Comparison of ENCODE assay signal across 16 cellular contexts in genomic region chr1:224438989-224439388, GRCh38. TPM values are rescaled to one million over a fixed set of nuclear protein-coding genes. Genes with fewer than 3 reads are reported as not detected.
DNase-seq lines count a peak whose midpoint lies in the region; ATAC-seq and TF ChIP-seq lines count a peak whose summit lies in the region.
"Had no signal": no experiment of that assay in that cellular context is flagged by ENCODE, and none has a peak within 500 bp of the region (broad histone marks: within the 10 kb centered on the region; RNA-seq: fewer than 3 reads in every experiment).

No MANE protein-coding gene starts in this region.

- H3K27me3 Mint-ChIP-seq in endothelial cell (ENCODE audit: unreplicated experiment), result peaks cover 5% of the 10 kb centered on the region
- H3K27me3 Mint-ChIP-seq in activated naive CD4-positive, alpha-beta T cell treated with anti-CD3 and anti-CD28 coated beads, Interleukin-2, amount 10 ng/mL, durations not matched to agents 7 days and 5 days, result no peaks in the 10 kb centered on the region

- peaks cover 5% of the 10 kb centered on the region for H3K36me3 Mint-ChIP-seq in endothelial cell (ENCODE audit: low read depth, unreplicated experiment)
- peaks cover 23% of the 10 kb centered on the region for H3K36me3 Mint-ChIP-seq in stimulated activated effector memory CD8-positive, alpha-beta T cell treated with anti-CD3 and anti-CD28 coated beads, Interleukin-12 subunit alpha, Interleukin-12 subunit beta, amount 100 ng/mL, for 72 hours
- H3K36me3 Mint-ChIP-seq in activated naive CD4-positive, alpha-beta T cell treated with anti-CD3 and anti-CD28 coated beads, Interleukin-2, amount 10 ng/mL, durations not matched to agents 7 days and 5 days, result peaks cover 7% of the 10 kb centered on the region

- peak overlapping the region; percentile 59 for H3K4me3 Mint-ChIP-seq in endothelial cell (ENCODE audit: unreplicated experiment)
- H3K4me3 Mint-ChIP-seq in stimulated activated effector memory CD8-positive, alpha-beta T cell treated with anti-CD3 and anti-CD28 coated beads, Interleukin-12 subunit alpha, Interleukin-12 subunit beta, amount 100 ng/mL, for 72 hours, result no peak overlapping the region
- no peak overlapping the region for H3K4me3 Mint-ChIP-seq in activated naive CD4-positive, alpha-beta T cell treated with anti-CD3 and anti-CD28 coated beads, Interleukin-2, amount 10 ng/mL, durations not matched to agents 7 days and 5 days

- no peaks in the 10 kb centered on the region for H3K9me3 Mint-ChIP-seq in endothelial cell (ENCODE audit: unreplicated experiment)
- no peaks in the 10 kb centered on the region for H3K9me3 Mint-ChIP-seq in stimulated activated effector memory CD8-positive, alpha-beta T cell treated with anti-CD3 and anti-CD28 coated beads, Interleukin-12 subunit alpha, Interleukin-12 subunit beta, amount 100 ng/mL, for 72 hours
- no peaks in the 10 kb centered on the region for H3K9me3 Mint-ChIP-seq in activated naive CD4-positive, alpha-beta T cell treated with anti-CD3 and anti-CD28 coated beads, Interleukin-2, amount 10 ng/mL, durations not matched to agents 7 days and 5 days

- no peak overlapping the region for H3K27ac Mint-ChIP-seq in endothelial cell (ENCODE audit: unreplicated experiment)
- peak overlapping the region; percentile 68 for H3K27ac Mint-ChIP-seq in stimulated activated effector memory CD8-positive, alpha-beta T cell treated with anti-CD3 and anti-CD28 coated beads, Interleukin-12 subunit alpha, Interleukin-12 subunit beta, amount 100 ng/mL, for 72 hours
- H3K27ac Mint-ChIP-seq in activated naive CD4-positive, alpha-beta T cell treated with anti-CD3 and anti-CD28 coated beads, Interleukin-2, amount 10 ng/mL, durations not matched to agents 7 days and 5 days, result no peak overlapping the region

- intact Hi-C loops in lower lobe of right lung (cut with DNase I), result no loop called here

- CTCF ChIA-PET in activated naive CD4-positive, alpha-beta T cell treated with anti-CD3 and anti-CD28 coated beads, Interleukin-2, amount 10 ng/mL, durations not matched to agents 7 days and 5 days (lab: Charles Lee), result interaction anchor here (1.1 to 2.8 kb wide), 2 partner anchors 15 to 19 kb away, joined by 3 to 12 read pairs; no protein-coding TSS in a partner anchor

- H3K4me3 ChIP-seq in lower lobe of right lung (no peak overlapping the region), right atrium auricular region (no peak overlapping the region)
- H3K4me3 ChIP-seq: GM12878 had no signal

- no peak for TF ChIP-seq CTCF in endothelial cell (IDR thresholded peaks at IDR 0.05; ENCODE audit: unreplicated experiment)
- TF ChIP-seq CTCF in lower lobe of right lung (IDR thresholded peaks at IDR 0.05), result no peak
- TF ChIP-seq CTCF in right atrium auricular region (IDR thresholded peaks at IDR 0.05), result no peak

- H3K4me1 ChIP-seq in lower lobe of right lung, result peaks cover 13% of the 10 kb centered on the region
- peaks cover 0 to 12% of the 10 kb centered on the region in 2 donors for H3K4me1 ChIP-seq in right atrium auricular region

- peaks cover 10% of the 10 kb centered on the region for H3K4me1 Mint-ChIP-seq in endothelial cell (ENCODE audit: unreplicated experiment)
- H3K4me1 Mint-ChIP-seq in stimulated activated effector memory CD8-positive, alpha-beta T cell treated with anti-CD3 and anti-CD28 coated beads, Interleukin-12 subunit alpha, Interleukin-12 subunit beta, amount 100 ng/mL, for 72 hours, result peaks cover 23% of the 10 kb centered on the region
- H3K4me1 Mint-ChIP-seq in activated naive CD4-positive, alpha-beta T cell treated with anti-CD3 and anti-CD28 coated beads, Interleukin-2, amount 10 ng/mL, durations not matched to agents 7 days and 5 days, result peaks cover 25% of the 10 kb centered on the region

- H3K27ac ChIP-seq in lower lobe of right lung, result peak overlapping the region; percentile 44
- no peak overlapping the region for H3K27ac ChIP-seq in right atrium auricular region

- peak; percentile 29 for DNase-seq in HuH-7.5 (ENCODE audit: low spot score)
- DNase-seq in endothelial cell (ENCODE audit: low spot score), result no peak
- peak; percentile 59 for DNase-seq in lower lobe of right lung
- DNase-seq in stimulated activated effector memory CD8-positive, alpha-beta T cell treated with anti-CD3 and anti-CD28 coated beads, Interleukin-12 subunit alpha, Interleukin-12 subunit beta, amount 100 ng/mL, for 72 hours (ENCODE audit: low spot score in 2 of 2), result no peak
- DNase-seq in NCI-H226, result no peak
- no peak for DNase-seq in right atrium auricular region (ENCODE audit: low spot score)
- DNase-seq in DMS79 treated with DMSO at 0.1 percent for 48 hours (lab: John Stamatoyannopoulos, UW), result no peak
- no peak for DNase-seq in activated naive CD4-positive, alpha-beta T cell treated with anti-CD3 and anti-CD28 coated beads, Interleukin-2, amount 10 ng/mL, durations not matched to agents 7 days and 5 days
- DNase-seq: AML-193, DMS53, HCEC 1CT, NCI-H1048, NCI-H146, NCI-H69, Right ventricle myocardium superior had no signal

- no peaks in the 10 kb centered on the region for H3K9me3 ChIP-seq in lower lobe of right lung
- no peaks in the 10 kb centered on the region for H3K9me3 ChIP-seq in right atrium auricular region

- H3K27me3 ChIP-seq in lower lobe of right lung (ENCODE audit: low read depth), result no peaks in the 10 kb centered on the region
- no peaks in the 10 kb centered on the region for H3K27me3 ChIP-seq in right atrium auricular region

- ATAC-seq in lower lobe of right lung, result peak; percentile 73 to 82
- no peak for ATAC-seq in stimulated activated effector memory CD8-positive, alpha-beta T cell treated with anti-CD3 and anti-CD28 coated beads, Interleukin-12 subunit alpha, Interleukin-12 subunit beta, amount 100 ng/mL, for 72 hours
- ATAC-seq: GM12878 had no signal

- H3K36me3 ChIP-seq in lower lobe of right lung (peaks cover 6% of the 10 kb centered on the region), right atrium auricular region (no peaks in the 10 kb centered on the region)

RNA-seq across cellular contexts. Expression of gene WDR26, which starts 4.4 kb away (rescaled TPM):
- total RNA-seq in endothelial cell (ENCODE audit: unreplicated experiment) (126 TPM), lower lobe of right lung (86.6 TPM), right atrium auricular region (10 to 100 TPM; 44.6 to 54.5 TPM)

Comparison
In these comparisons a context has a peak if more than half of its experiments do, and no peak if none do; other contexts are left out.
1. DNase-seq: peak in HuH-7.5 (single experiment) and lower lobe of right lung (single experiment); none in endothelial cell (single experiment), stimulated activated effector memory CD8-positive, alpha-beta T cell treated with anti-CD3 and anti-CD28 coated beads, Interleukin-12 subunit alpha, Interleukin-12 subunit beta, amount 100 ng/mL, for 72 hours (0 of 2), NCI-H226 (single experiment), right atrium auricular region (single experiment), DMS79 treated with DMSO at 0.1 percent for 48 hours (single experiment) and activated naive CD4-positive, alpha-beta T cell treated with anti-CD3 and anti-CD28 coated beads, Interleukin-2, amount 10 ng/mL, durations not matched to agents 7 days and 5 days (single experiment).